1 cellular context compared by ENCODE assay signal in the genomic region with DNA sequence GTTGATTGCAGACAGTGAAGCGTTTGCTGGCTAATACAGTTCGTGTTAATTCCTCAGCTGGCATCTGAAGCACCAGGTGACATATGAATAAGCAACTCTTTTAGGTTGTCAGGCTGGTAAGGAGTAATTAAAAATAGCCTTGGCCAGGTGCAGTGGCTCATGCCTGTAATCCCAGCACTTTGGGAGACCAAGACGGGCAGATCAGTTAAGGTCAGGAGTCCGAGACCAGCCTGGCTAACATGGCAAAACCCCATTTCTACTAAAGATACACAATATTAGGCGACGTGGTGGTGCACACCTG.
TF ChIP-seq lines count a peak whose summit lies in the region.

No MANE protein-coding gene starts in this region.

TF ChIP-seq in GM23338, 12 proteins besides CTCF, POLR2A, EP300 and RAD21 (continued from another document):
- TF ChIP-seq, protein P1, sequence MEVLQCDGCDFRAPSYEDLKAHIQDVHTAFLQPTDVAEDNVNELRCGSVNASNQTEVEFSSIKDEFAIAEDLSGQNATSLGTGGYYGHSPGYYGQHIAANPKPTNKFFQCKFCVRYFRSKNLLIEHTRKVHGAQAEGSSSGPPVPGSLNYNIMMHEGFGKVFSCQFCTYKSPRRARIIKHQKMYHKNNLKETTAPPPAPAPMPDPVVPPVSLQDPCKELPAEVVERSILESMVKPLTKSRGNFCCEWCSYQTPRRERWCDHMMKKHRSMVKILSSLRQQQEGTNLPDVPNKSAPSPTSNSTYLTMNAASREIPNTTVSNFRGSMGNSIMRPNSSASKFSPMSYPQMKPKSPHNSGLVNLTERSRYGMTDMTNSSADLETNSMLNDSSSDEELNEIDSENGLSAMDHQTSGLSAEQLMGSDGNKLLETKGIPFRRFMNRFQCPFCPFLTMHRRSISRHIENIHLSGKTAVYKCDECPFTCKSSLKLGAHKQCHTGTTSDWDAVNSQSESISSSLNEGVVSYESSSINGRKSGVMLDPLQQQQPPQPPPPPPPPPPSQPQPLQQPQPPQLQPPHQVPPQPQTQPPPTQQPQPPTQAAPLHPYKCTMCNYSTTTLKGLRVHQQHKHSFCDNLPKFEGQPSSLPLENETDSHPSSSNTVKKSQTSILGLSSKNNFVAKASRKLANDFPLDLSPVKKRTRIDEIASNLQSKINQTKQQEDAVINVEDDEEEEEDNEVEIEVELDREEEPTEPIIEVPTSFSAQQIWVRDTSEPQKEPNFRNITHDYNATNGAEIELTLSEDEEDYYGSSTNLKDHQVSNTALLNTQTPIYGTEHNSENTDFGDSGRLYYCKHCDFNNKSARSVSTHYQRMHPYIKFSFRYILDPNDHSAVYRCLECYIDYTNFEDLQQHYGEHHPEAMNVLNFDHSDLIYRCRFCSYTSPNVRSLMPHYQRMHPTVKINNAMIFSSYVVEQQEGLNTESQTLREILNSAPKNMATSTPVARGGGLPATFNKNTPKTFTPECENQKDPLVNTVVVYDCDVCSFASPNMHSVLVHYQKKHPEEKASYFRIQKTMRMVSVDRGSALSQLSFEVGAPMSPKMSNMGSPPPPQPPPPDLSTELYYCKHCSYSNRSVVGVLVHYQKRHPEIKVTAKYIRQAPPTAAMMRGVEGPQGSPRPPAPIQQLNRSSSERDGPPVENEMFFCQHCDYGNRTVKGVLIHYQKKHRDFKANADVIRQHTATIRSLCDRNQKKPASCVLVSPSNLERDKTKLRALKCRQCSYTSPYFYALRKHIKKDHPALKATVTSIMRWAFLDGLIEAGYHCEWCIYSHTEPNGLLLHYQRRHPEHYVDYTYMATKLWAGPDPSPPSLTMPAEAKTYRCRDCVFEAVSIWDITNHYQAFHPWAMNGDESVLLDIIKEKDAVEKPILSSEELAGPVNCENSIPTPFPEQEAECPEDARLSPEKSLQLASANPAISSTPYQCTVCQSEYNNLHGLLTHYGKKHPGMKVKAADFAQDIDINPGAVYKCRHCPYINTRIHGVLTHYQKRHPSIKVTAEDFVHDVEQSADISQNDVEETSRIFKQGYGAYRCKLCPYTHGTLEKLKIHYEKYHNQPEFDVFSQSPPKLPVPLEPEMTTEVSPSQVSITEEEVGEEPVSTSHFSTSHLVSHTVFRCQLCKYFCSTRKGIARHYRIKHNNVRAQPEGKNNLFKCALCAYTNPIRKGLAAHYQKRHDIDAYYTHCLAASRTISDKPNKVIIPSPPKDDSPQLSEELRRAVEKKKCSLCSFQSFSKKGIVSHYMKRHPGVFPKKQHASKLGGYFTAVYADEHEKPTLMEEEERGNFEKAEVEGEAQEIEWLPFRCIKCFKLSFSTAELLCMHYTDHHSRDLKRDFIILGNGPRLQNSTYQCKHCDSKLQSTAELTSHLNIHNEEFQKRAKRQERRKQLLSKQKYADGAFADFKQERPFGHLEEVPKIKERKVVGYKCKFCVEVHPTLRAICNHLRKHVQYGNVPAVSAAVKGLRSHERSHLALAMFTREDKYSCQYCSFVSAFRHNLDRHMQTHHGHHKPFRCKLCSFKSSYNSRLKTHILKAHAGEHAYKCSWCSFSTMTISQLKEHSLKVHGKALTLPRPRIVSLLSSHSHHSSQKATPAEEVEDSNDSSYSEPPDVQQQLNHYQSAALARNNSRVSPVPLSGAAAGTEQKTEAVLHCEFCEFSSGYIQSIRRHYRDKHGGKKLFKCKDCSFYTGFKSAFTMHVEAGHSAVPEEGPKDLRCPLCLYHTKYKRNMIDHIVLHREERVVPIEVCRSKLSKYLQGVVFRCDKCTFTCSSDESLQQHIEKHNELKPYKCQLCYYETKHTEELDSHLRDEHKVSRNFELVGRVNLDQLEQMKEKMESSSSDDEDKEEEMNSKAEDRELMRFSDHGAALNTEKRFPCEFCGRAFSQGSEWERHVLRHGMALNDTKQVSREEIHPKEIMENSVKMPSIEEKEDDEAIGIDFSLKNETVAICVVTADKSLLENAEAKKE (CRISPR knock-in tag; IDR thresholded peaks at IDR 0.05), result no peak
- TF ChIP-seq EZH2phosphoT487 (IDR thresholded peaks at IDR 0.05; ENCODE audit: unreplicated experiment) (no peak), NANOG (IDR thresholded peaks at IDR 0.05; ENCODE audit: borderline replicate concordance) (no peak), JUNB (IDR thresholded peaks at IDR 0.05; ENCODE audit: unreplicated experiment) (no peak)
